In the genomic region with DNA sequence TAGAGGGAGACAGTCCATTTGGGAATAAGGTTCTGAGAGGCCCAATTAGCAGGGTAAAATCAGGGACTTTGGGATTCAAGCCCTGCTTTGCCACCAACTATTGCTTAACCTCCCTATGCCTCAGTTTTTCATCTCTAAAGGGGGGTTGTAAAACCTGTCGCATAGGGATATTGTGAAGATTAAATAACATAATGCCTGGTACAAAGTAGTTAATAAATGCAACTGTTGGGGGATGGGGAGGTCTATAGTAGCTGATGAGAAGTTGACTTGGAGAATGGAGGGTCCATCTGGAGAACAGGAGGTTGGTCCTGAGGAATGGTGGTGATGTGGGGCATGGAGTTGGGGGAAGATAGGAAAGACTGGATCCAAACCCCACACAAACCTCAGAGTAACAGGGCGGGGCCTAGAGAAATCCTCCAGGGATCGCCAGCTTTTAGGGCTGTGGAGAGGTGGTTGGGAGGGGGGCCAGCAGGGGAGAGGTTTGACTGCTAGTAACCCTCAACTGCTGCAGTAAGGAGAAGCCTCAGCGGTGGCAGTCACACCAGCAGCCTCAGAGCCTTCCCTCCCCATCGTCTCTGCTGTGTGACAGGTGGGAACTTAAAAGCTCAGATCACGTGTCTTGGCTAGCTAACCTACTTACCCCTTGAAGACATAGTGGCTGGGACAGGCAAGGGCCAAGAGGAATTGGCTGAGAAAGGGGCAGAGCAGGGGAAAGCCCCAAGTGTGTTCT, we compare ENCODE assay signal across 2 cellular contexts.
TF ChIP-seq lines count a peak whose summit lies in the region.

No MANE protein-coding gene starts in this region.

TF ChIP-seq in HEK293, 187 proteins besides CTCF, POLR2A, EP300 and RAD21 (continued from another document):
- TF ChIP-seq, protein P1, sequence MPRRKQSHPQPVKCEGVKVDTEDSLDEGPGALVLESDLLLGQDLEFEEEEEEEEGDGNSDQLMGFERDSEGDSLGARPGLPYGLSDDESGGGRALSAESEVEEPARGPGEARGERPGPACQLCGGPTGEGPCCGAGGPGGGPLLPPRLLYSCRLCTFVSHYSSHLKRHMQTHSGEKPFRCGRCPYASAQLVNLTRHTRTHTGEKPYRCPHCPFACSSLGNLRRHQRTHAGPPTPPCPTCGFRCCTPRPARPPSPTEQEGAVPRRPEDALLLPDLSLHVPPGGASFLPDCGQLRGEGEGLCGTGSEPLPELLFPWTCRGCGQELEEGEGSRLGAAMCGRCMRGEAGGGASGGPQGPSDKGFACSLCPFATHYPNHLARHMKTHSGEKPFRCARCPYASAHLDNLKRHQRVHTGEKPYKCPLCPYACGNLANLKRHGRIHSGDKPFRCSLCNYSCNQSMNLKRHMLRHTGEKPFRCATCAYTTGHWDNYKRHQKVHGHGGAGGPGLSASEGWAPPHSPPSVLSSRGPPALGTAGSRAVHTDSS (tag by site-specific recombination; IDR thresholded peaks at IDR 0.05) = no peak
- TF ChIP-seq ZNF549 (tag by site-specific recombination; IDR thresholded peaks at IDR 0.05) = no peak
- TF ChIP-seq, protein P2, sequence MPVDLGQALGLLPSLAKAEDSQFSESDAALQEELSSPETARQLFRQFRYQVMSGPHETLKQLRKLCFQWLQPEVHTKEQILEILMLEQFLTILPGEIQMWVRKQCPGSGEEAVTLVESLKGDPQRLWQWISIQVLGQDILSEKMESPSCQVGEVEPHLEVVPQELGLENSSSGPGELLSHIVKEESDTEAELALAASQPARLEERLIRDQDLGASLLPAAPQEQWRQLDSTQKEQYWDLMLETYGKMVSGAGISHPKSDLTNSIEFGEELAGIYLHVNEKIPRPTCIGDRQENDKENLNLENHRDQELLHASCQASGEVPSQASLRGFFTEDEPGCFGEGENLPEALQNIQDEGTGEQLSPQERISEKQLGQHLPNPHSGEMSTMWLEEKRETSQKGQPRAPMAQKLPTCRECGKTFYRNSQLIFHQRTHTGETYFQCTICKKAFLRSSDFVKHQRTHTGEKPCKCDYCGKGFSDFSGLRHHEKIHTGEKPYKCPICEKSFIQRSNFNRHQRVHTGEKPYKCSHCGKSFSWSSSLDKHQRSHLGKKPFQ (tag by site-specific recombination; IDR thresholded peaks at IDR 0.05) = 0 out of 2 replicates have a peak, but pooled peaks have one; percentile 26
- peak; percentile 75; the same call in 1 of the 2 replicates for TF ChIP-seq ZBTB48 (tag by site-specific recombination; IDR thresholded peaks at IDR 0.05)
- TF ChIP-seq ZNF664 (tag by site-specific recombination; IDR thresholded peaks at IDR 0.05) = peak; percentile 88

TF ChIP-seq in WTC11, 78 proteins besides CTCF, POLR2A, EP300 and RAD21 (continued from another document):
- TF ChIP-seq, protein P3, sequence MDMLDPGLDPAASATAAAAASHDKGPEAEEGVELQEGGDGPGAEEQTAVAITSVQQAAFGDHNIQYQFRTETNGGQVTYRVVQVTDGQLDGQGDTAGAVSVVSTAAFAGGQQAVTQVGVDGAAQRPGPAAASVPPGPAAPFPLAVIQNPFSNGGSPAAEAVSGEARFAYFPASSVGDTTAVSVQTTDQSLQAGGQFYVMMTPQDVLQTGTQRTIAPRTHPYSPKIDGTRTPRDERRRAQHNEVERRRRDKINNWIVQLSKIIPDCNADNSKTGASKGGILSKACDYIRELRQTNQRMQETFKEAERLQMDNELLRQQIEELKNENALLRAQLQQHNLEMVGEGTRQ (CRISPR knock-in tag; IDR thresholded peaks at IDR 0.05) = peak; percentile 78
- TF ChIP-seq, protein P4, sequence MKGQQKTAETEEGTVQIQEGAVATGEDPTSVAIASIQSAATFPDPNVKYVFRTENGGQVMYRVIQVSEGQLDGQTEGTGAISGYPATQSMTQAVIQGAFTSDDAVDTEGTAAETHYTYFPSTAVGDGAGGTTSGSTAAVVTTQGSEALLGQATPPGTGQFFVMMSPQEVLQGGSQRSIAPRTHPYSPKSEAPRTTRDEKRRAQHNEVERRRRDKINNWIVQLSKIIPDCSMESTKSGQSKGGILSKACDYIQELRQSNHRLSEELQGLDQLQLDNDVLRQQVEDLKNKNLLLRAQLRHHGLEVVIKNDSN (CRISPR knock-in tag; IDR thresholded peaks at IDR 0.05) = peak; percentile 77; the same call in 1 of the 2 replicates
- TF ChIP-seq IRF2 (CRISPR knock-in tag; IDR thresholded peaks at IDR 0.05; ENCODE audit: borderline replicate concordance, low read depth) = no peak
- TF ChIP-seq ZNF423 (CRISPR knock-in tag; IDR thresholded peaks at IDR 0.05) = no peak
- TF ChIP-seq, protein P5, sequence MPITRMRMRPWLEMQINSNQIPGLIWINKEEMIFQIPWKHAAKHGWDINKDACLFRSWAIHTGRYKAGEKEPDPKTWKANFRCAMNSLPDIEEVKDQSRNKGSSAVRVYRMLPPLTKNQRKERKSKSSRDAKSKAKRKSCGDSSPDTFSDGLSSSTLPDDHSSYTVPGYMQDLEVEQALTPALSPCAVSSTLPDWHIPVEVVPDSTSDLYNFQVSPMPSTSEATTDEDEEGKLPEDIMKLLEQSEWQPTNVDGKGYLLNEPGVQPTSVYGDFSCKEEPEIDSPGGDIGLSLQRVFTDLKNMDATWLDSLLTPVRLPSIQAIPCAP (CRISPR knock-in tag; IDR thresholded peaks at IDR 0.05) = no peak
TF ChIP-seq in WTC11: peak in this region for 4.
